Comparison of ENCODE assay signal across 8 cellular contexts in genomic region chr7:39465055-39465929, GRCh38.
DNase-seq lines count a peak whose midpoint lies in the region; ATAC-seq, FAIRE-seq and TF ChIP-seq lines count a peak whose summit lies in the region.

No MANE protein-coding gene starts in this region.

- intact Hi-C loops in activated T-helper 2 cell treated with anti-CD3 and anti-CD28 coated beads, Interferon-gamma antibody, Interleukin-2, Interleukin-4, amounts not matched to agents 10 μg/mL and 5 μg/mL and 100 μg/mL, durations not matched to agents 14 hours and 24 hours and 36 hours (cut with micrococcal nuclease): loop anchor here (1.0 kb wide), 1 partner anchor 668 kb away; no protein-coding TSS in a partner anchor
- intact Hi-C loops in Right ventricle myocardium superior (cut with DNase I): loop anchor here (2.0 kb wide), 1 partner anchor 666 kb away; no protein-coding TSS in a partner anchor

- no peaks in the 10 kb centered on the region for H3K9me3 Mint-ChIP-seq in activated T-helper 2 cell treated with anti-CD3 and anti-CD28 coated beads, Interferon-gamma antibody, Interleukin-2, Interleukin-4, amounts not matched to agents 10 μg/mL and 5 μg/mL and 100 μg/mL, durations not matched to agents 14 hours and 24 hours and 36 hours

- no peak overlapping the region for H3K4me3 ChIP-seq in retinal pigment epithelial cell (ENCODE audit: low read length)

- FAIRE-seq in D721Med (lab: Jason Lieb, UNC): peak; percentile 93

- no peaks in the 10 kb centered on the region for H3K36me3 Mint-ChIP-seq in activated T-helper 2 cell treated with anti-CD3 and anti-CD28 coated beads, Interferon-gamma antibody, Interleukin-2, Interleukin-4, amounts not matched to agents 10 μg/mL and 5 μg/mL and 100 μg/mL, durations not matched to agents 14 hours and 24 hours and 36 hours (ENCODE audit: low read depth)

- peak; percentile 93 for TF ChIP-seq CTCF in D721Med (IDR thresholded peaks at IDR 0.05; ENCODE audit: insufficient read depth, missing control alignments)
- TF ChIP-seq CTCF in retinal pigment epithelial cell (conservative IDR thresholded peaks at IDR 0.05; ENCODE audit: low read depth, low read length): peak; percentile 83

- H3K4me3 Mint-ChIP-seq in activated T-helper 2 cell treated with anti-CD3 and anti-CD28 coated beads, Interferon-gamma antibody, Interleukin-2, Interleukin-4, amounts not matched to agents 10 μg/mL and 5 μg/mL and 100 μg/mL, durations not matched to agents 14 hours and 24 hours and 36 hours (ENCODE audit: low read depth): no peak overlapping the region

- no peak for DNase-seq in D721Med (ENCODE audit: insufficient read length, low spot score)
- DNase-seq in NCI-H526 treated with DMSO at 0.1 percent for 48 hours (lab: John Stamatoyannopoulos, UW): peak; percentile 53
- DNase-seq in activated T-helper 2 cell treated with anti-CD3 and anti-CD28 coated beads, Interferon-gamma antibody, Interleukin-2, Interleukin-4, amounts not matched to agents 10 μg/mL and 5 μg/mL and 100 μg/mL, durations not matched to agents 14 hours and 24 hours and 36 hours (ENCODE audit: low spot score): peak; percentile 14
- no peak for DNase-seq in Right ventricle myocardium superior
- DNase-seq in retinal pigment epithelial cell (ENCODE audit: low read depth): peak; percentile 32
- no peak for DNase-seq in 8988T

- ATAC-seq in GM18873 (IDR thresholded peaks at IDR 0.05; ENCODE audit: low FRiP score, unreplicated experiment): peak; percentile 67
- peak; percentile 93 for ATAC-seq in HG03159 (IDR thresholded peaks at IDR 0.05; ENCODE audit: unreplicated experiment)
- peak; percentile 86 for ATAC-seq in Right ventricle myocardium superior (ENCODE audit: poor library complexity)

- peaks cover 25% of the 10 kb centered on the region for H3K27me3 Mint-ChIP-seq in activated T-helper 2 cell treated with anti-CD3 and anti-CD28 coated beads, Interferon-gamma antibody, Interleukin-2, Interleukin-4, amounts not matched to agents 10 μg/mL and 5 μg/mL and 100 μg/mL, durations not matched to agents 14 hours and 24 hours and 36 hours (ENCODE audit: low read depth)

- no peak overlapping the region for H3K27ac Mint-ChIP-seq in activated T-helper 2 cell treated with anti-CD3 and anti-CD28 coated beads, Interferon-gamma antibody, Interleukin-2, Interleukin-4, amounts not matched to agents 10 μg/mL and 5 μg/mL and 100 μg/mL, durations not matched to agents 14 hours and 24 hours and 36 hours

- peaks cover 7% of the 10 kb centered on the region for H3K4me1 Mint-ChIP-seq in activated T-helper 2 cell treated with anti-CD3 and anti-CD28 coated beads, Interferon-gamma antibody, Interleukin-2, Interleukin-4, amounts not matched to agents 10 μg/mL and 5 μg/mL and 100 μg/mL, durations not matched to agents 14 hours and 24 hours and 36 hours (ENCODE audit: low read depth)

Comparison
In these comparisons a context has a peak if more than half of its experiments do, and no peak if none do; other contexts are left out.
1. DNase-seq: peak in NCI-H526 treated with DMSO at 0.1 percent for 48 hours (single experiment), activated T-helper 2 cell treated with anti-CD3 and anti-CD28 coated beads, Interferon-gamma antibody, Interleukin-2, Interleukin-4, amounts not matched to agents 10 μg/mL and 5 μg/mL and 100 μg/mL, durations not matched to agents 14 hours and 24 hours and 36 hours (single experiment) and retinal pigment epithelial cell (single experiment); none in D721Med (single experiment), Right ventricle myocardium superior (single experiment) and 8988T (single experiment).
2. Peak in every context shown above with its lines, with median percentiles within 50 percentile points of each other: ATAC-seq.